Comparison of ENCODE assay signal across 8 cellular contexts in genomic region chr1:92298213-92298572, GRCh38. TPM values are rescaled to one million over a fixed set of nuclear protein-coding genes. Genes with fewer than 3 reads are reported as not detected.
DNase-seq lines count a peak whose midpoint lies in the region; ATAC-seq and TF ChIP-seq lines count a peak whose summit lies in the region.

No MANE protein-coding gene starts in this region.

- peaks cover 5% of the 10 kb centered on the region for H3K36me3 ChIP-seq in CD4-positive, alpha-beta memory T cell (ENCODE audit: insufficient read depth, low read length)
- peaks cover 0 to 20% (median 0%) of the 10 kb centered on the region in 3 experiments for H3K36me3 ChIP-seq in naive thymus-derived CD4-positive, alpha-beta T cell (ENCODE audit: control insufficient read depth in 2 of 3, insufficient read depth in 3 of 3, low read length in 3 of 3)

- H3K27me3 ChIP-seq in CD4-positive, alpha-beta memory T cell (ENCODE audit: insufficient read depth, low read length), result no peaks in the 10 kb centered on the region
- no peaks in the 10 kb centered on the region for H3K27me3 ChIP-seq in naive thymus-derived CD4-positive, alpha-beta T cell (ENCODE audit: control insufficient read depth in 2 of 2, insufficient read depth in 2 of 2, low read length in 2 of 2)

- no peaks in the 10 kb centered on the region for H3K9me3 Mint-ChIP-seq in CD4-positive, alpha-beta memory T cell
- no peaks in the 10 kb centered on the region for H3K9me3 Mint-ChIP-seq in IgD-negative memory B cell
- no peaks in the 10 kb centered on the region for H3K9me3 Mint-ChIP-seq in naive thymus-derived CD4-positive, alpha-beta T cell

- H3K4me1 ChIP-seq in CD4-positive, alpha-beta memory T cell (ENCODE audit: insufficient read depth, low read length), result peaks cover 29% of the 10 kb centered on the region
- H3K4me1 ChIP-seq in naive thymus-derived CD4-positive, alpha-beta T cell (ENCODE audit: control insufficient read depth in 2 of 2, insufficient read depth in 2 of 2, low read length in 2 of 2), result peaks cover 10 to 19% of the 10 kb centered on the region in 2 donors

- no peaks in the 10 kb centered on the region for H3K27me3 Mint-ChIP-seq in CD4-positive, alpha-beta memory T cell
- H3K27me3 Mint-ChIP-seq in IgD-negative memory B cell, result no peaks in the 10 kb centered on the region
- no peaks in the 10 kb centered on the region for H3K27me3 Mint-ChIP-seq in naive thymus-derived CD4-positive, alpha-beta T cell

- peak overlapping the region; percentile 95 to 99 (median 98) for H3K4me3 Mint-ChIP-seq in CD4-positive, alpha-beta memory T cell
- peak overlapping the region; percentile 93 to 99 (median 99) for H3K4me3 Mint-ChIP-seq in IgD-negative memory B cell
- H3K4me3 Mint-ChIP-seq in naive thymus-derived CD4-positive, alpha-beta T cell, result peak overlapping the region; percentile 93 to 99 (median 97)

- H3K27ac Mint-ChIP-seq in CD4-positive, alpha-beta memory T cell, result peak overlapping the region; percentile 87 to 99 (median 98)
- H3K27ac Mint-ChIP-seq in IgD-negative memory B cell, result peak overlapping the region; percentile 85 to 99 (median 93)
- peak overlapping the region; percentile 91 to 99 (median 97) for H3K27ac Mint-ChIP-seq in naive thymus-derived CD4-positive, alpha-beta T cell

- intact Hi-C loops in CD4-positive, alpha-beta memory T cell (cut with micrococcal nuclease), result loop anchor here (5.0 kb wide), 3 partner anchors 189 to 796 kb away; partner anchors contain the start of genes BTBD8, CDC7 and GFI1
- intact Hi-C loops in naive thymus-derived CD4-positive, alpha-beta T cell (cut with micrococcal nuclease), result loop anchor here (1.0 to 10.0 kb wide), 11 partner anchors 18 to 1133 kb away; partner anchors contain the start of genes CDC7 (in 2 of the 2), BTBD8 (in 1 of the 2), RPL5 (in 1 of the 2) and TGFBR3 (in 1 of the 2)

- POLR2A ChIA-PET in CD4-positive, alpha-beta memory T cell (lab: Charles Lee; ENCODE audit: partially characterized antibody), result interaction anchor here (1.2 to 2.8 kb wide), 6 partner anchors 10 to 325 kb away, joined by 3 to 12 read pairs (median 4); no protein-coding TSS in a partner anchor
- POLR2A ChIA-PET in naive thymus-derived CD4-positive, alpha-beta T cell (lab: Charles Lee), result interaction anchor here (0.8 to 2.3 kb wide), 2 partner anchors 20 to 382 kb away, joined by 3 to 14 read pairs; no protein-coding TSS in a partner anchor

- TF ChIP-seq CTCF in GM10266 (IDR thresholded peaks at IDR 0.05; ENCODE audit: control insufficient read depth, insufficient read depth, low read depth, missing control alignments), result no peak

- H3K9me3 ChIP-seq in CD4-positive, alpha-beta memory T cell (ENCODE audit: control insufficient read depth in 1 of 2, low read length in 2 of 2), result no peaks in the 10 kb centered on the region
- no peaks in the 10 kb centered on the region for H3K9me3 ChIP-seq in naive thymus-derived CD4-positive, alpha-beta T cell (ENCODE audit: control insufficient read depth in 2 of 3, low read length in 3 of 3)

- DNase-seq in CD4-positive, alpha-beta memory T cell, result no peak
- DNase-seq in naive thymus-derived CD4-positive, alpha-beta T cell, result peak in 1 of 9 donors; percentile 10
- DNase-seq in NCI-H226 (no peak), SIG-M5 treated with dmso at 0.1 percent for 504 hours (lab: John Stamatoyannopoulos, UW; ENCODE audit: unreplicated experiment) (no peak), GM10266 (ENCODE audit: extremely low spot score) (no peak)

- CTCF ChIA-PET in CD4-positive, alpha-beta memory T cell (lab: Charles Lee; ENCODE audit: partially characterized antibody), result interaction anchor here (0.7 to 3.7 kb wide), 6 partner anchors 10 to 305 kb away, joined by 3 to 19 read pairs (median 4); no protein-coding TSS in a partner anchor
- CTCF ChIA-PET in naive thymus-derived CD4-positive, alpha-beta T cell (lab: Charles Lee), result interaction anchor here (0.8 to 1.5 kb wide), 4 partner anchors 12 to 299 kb away, joined by 3 to 7 read pairs (median 4); no protein-coding TSS in a partner anchor

- peak overlapping the region; percentile 88 for H3K27ac ChIP-seq in CD4-positive, alpha-beta memory T cell (ENCODE audit: low read depth, low read length)
- H3K27ac ChIP-seq in cingulate gyrus (ENCODE audit: low read depth, low read length), result peak overlapping the region; percentile 91
- H3K27ac ChIP-seq in naive thymus-derived CD4-positive, alpha-beta T cell (ENCODE audit: low read depth, low read length), result peak overlapping the region; percentile 98

- no peak for ATAC-seq in naive thymus-derived CD4-positive, alpha-beta T cell
- ATAC-seq in HG02642 (IDR thresholded peaks at IDR 0.05; ENCODE audit: poor library complexity, unreplicated experiment), result no peak

- peaks cover 25 to 48% of the 10 kb centered on the region in 2 donors for H3K36me3 Mint-ChIP-seq in CD4-positive, alpha-beta memory T cell
- peaks cover 11% of the 10 kb centered on the region for H3K36me3 Mint-ChIP-seq in IgD-negative memory B cell
- peaks cover 10 to 32% (median 21%) of the 10 kb centered on the region in 5 donors for H3K36me3 Mint-ChIP-seq in naive thymus-derived CD4-positive, alpha-beta T cell

- peaks cover 26 to 51% (median 29%) of the 10 kb centered on the region in 4 donors for H3K4me1 Mint-ChIP-seq in CD4-positive, alpha-beta memory T cell
- H3K4me1 Mint-ChIP-seq in IgD-negative memory B cell, result peaks cover 9 to 21% (median 17%) of the 10 kb centered on the region in 3 donors
- H3K4me1 Mint-ChIP-seq in naive thymus-derived CD4-positive, alpha-beta T cell, result peaks cover 35 to 65% (median 51%) of the 10 kb centered on the region in 7 donors

- peak overlapping the region; percentile 75 to 87 for H3K4me3 ChIP-seq in CD4-positive, alpha-beta memory T cell (ENCODE audit: low read length in 2 of 2)
- H3K4me3 ChIP-seq in naive thymus-derived CD4-positive, alpha-beta T cell (ENCODE audit: low read length), result peak overlapping the region; percentile 93

RNA-seq across cellular contexts. Expression of gene GLMN, which starts 0.6 kb away (rescaled TPM):
- total RNA-seq in CD4-positive, alpha-beta memory T cell, result 10 to 100 TPM; 13.9 to 14.7 TPM
- 10 to 100 TPM; 12.5 to 13.4 TPM for polyA plus RNA-seq in CD4-positive, alpha-beta memory T cell
- 7.5 TPM for polyA plus RNA-seq in IgD-negative memory B cell
- 10 to 100 TPM; 13.9 to 27.0 (median 14.3) TPM for total RNA-seq in naive thymus-derived CD4-positive, alpha-beta T cell
- polyA plus RNA-seq in naive thymus-derived CD4-positive, alpha-beta T cell, result 1 to 10 TPM; 8.6 to 9.7 TPM

RNA-seq across cellular contexts. Expression of gene RPAP2, which starts 0.7 kb away (rescaled TPM):
- 10 to 100 TPM; 39.0 to 44.0 TPM for total RNA-seq in CD4-positive, alpha-beta memory T cell
- 10 to 100 TPM; 16.1 to 24.4 TPM for polyA plus RNA-seq in CD4-positive, alpha-beta memory T cell
- polyA plus RNA-seq in IgD-negative memory B cell, result 23.0 TPM
- total RNA-seq in naive thymus-derived CD4-positive, alpha-beta T cell, result 10 to 100 TPM; 29.5 to 50.7 (median 42.3) TPM
- polyA plus RNA-seq in naive thymus-derived CD4-positive, alpha-beta T cell, result 10 to 100 TPM; 21.3 to 24.8 TPM
